Comparison of ENCODE assay signal across 15 cellular contexts in genomic region chr16:84879569-84880487, GRCh38.
A peak's percentile ranks its signal among the peaks of the same experiment; 100 is the strongest.
DNase-seq lines count a peak whose midpoint lies in the region; TF ChIP-seq lines count a peak whose summit lies in the region.
"Had no signal": no experiment of that assay in that cellular context is flagged by ENCODE, and none has a peak within 500 bp of the region (broad histone marks: within the 10 kb centered on the region; RNA-seq: fewer than 3 reads in every experiment).

No MANE protein-coding gene starts in this region.

- TF ChIP-seq CTCF in esophagus muscularis mucosa (IDR thresholded peaks at IDR 0.05) (no peak), osteoblast (IDR thresholded peaks at IDR 0.05; ENCODE audit: extremely low read depth, low read depth, low read length) (no peak)

- WGBS in esophagus muscularis mucosa = 81% methylated on average over 11 of the region's 11 CpGs

- H3K9me3 ChIP-seq in esophagus muscularis mucosa (no peaks in the 10 kb centered on the region), osteoblast (ENCODE audit: low read depth, low read length) (no peaks in the 10 kb centered on the region)
- H3K9me3 ChIP-seq: ascending aorta, SJSA1 had no signal

- peak overlapping the region in 3 of 4 donors; percentile 9 to 28 (median 13) for H3K27ac ChIP-seq in esophagus muscularis mucosa (replicated peaks in 1 of 4)
- H3K27ac ChIP-seq in osteoblast (ENCODE audit: low read depth, low read length) = no peak overlapping the region
- H3K27ac ChIP-seq in substantia nigra (ENCODE audit: low read depth, low read length, poor library complexity, severe bottlenecking) = no peak overlapping the region
- H3K27ac ChIP-seq: ascending aorta, parathyroid adenoma, SJSA1 had no signal

- H4K20me1 ChIP-seq in osteoblast (ENCODE audit: insufficient read depth, low read length) = no peaks in the 10 kb centered on the region

- H3K4me3 ChIP-seq in esophagus muscularis mucosa (no peak overlapping the region), osteoblast (ENCODE audit: insufficient read depth, low read length) (no peak overlapping the region)
- H3K4me3 ChIP-seq: ascending aorta, SJSA1 had no signal

- intact Hi-C loops in esophagus muscularis mucosa (cut with DNase I) = no loop called here

- no peak overlapping the region for H2AFZ ChIP-seq in osteoblast (ENCODE audit: low read length)
- H2AFZ ChIP-seq: parathyroid adenoma had no signal

- no peaks in the 10 kb centered on the region for H3K79me2 ChIP-seq in osteoblast (ENCODE audit: insufficient read depth, low read length)
- H3K79me2 ChIP-seq: parathyroid adenoma had no signal

- H3K36me3 ChIP-seq in esophagus muscularis mucosa = peaks cover 28 to 100% (median 76%) of the 10 kb centered on the region in 4 donors
- H3K36me3 ChIP-seq in osteoblast (ENCODE audit: insufficient read depth, low read length) = no peaks in the 10 kb centered on the region
- H3K36me3 ChIP-seq: ascending aorta, SJSA1 had no signal

- TF ChIP-seq POLR2A in esophagus muscularis mucosa (IDR thresholded peaks at IDR 0.05; ENCODE audit: low read depth) = no peak

- no peak overlapping the region for H3K4me2 ChIP-seq in osteoblast (ENCODE audit: insufficient read depth, low read length)

- H3K4me1 ChIP-seq in esophagus muscularis mucosa (peaks cover 3 to 41% (median 33%) of the 10 kb centered on the region in 4 donors), osteoblast (ENCODE audit: insufficient read depth, low read length) (peaks cover 7% of the 10 kb centered on the region)

- peak; percentile 68 for DNase-seq in ELR (ENCODE audit: low read depth)
- DNase-seq in NCI-H226 = peak; percentile 92
- no peak for DNase-seq in esophagus muscularis mucosa (ENCODE audit: extremely low spot score)
- peak; percentile 15 for DNase-seq in osteoblast (ENCODE audit: insufficient read length, low spot score, missing footprints)
- no peak for DNase-seq in NCI-H748 treated with DMSO at 0.1 percent for 48 hours (lab: John Stamatoyannopoulos, UW)
- no peak for DNase-seq in effector CD8-positive, alpha-beta T cell (lab: John Stamatoyannopoulos, UW)
- no peak for DNase-seq in substantia nigra (lab: John Stamatoyannopoulos, UW)
- no peak for DNase-seq in GDM1 (lab: John Stamatoyannopoulos, UW)
- DNase-seq: activated effector memory CD4-positive, alpha-beta T cell treated with anti-CD3 and anti-CD28 coated beads, Interleukin-2, amount 50 U/mL, for 16 hours; AML-193; DMS153; MM.1S had no signal

- TF ChIP-seq EP300 in esophagus muscularis mucosa (IDR thresholded peaks at IDR 0.05) = no peak

- H3K27me3 ChIP-seq in esophagus muscularis mucosa (no peaks in the 10 kb centered on the region), osteoblast (ENCODE audit: insufficient read depth, low read length) (no peaks in the 10 kb centered on the region)
- H3K27me3 ChIP-seq: ascending aorta, SJSA1 had no signal

Comparison
In these comparisons a context has a peak if more than half of its experiments do, and no peak if none do; other contexts are left out.
1. DNase-seq: peak in ELR (single experiment), NCI-H226 (single experiment) and osteoblast (single experiment); none in esophagus muscularis mucosa (single experiment), NCI-H748 treated with DMSO at 0.1 percent for 48 hours (single experiment), effector CD8-positive, alpha-beta T cell (single experiment), substantia nigra (0 of 49) and GDM1 (single experiment).
2. H3K27ac ChIP-seq: peak in esophagus muscularis mucosa (3 of 4); none in osteoblast (single experiment) and substantia nigra (single experiment).